ENCODE assay signal across 9 cellular contexts in genomic region chr18:40423291-40423690, GRCh38.
"Had no signal": no experiment of that assay in that cellular context is flagged by ENCODE, and none has a peak within 500 bp of the region (broad histone marks: within the 10 kb centered on the region; RNA-seq: fewer than 3 reads in every experiment).

No MANE protein-coding gene starts in this region.

- H3K27ac ChIP-seq: GM23248, HL-60 had no signal

- H3K9me3 ChIP-seq: HAP-1 had no signal

- H3K4me3 ChIP-seq: GM23248, HAP-1 had no signal

- ATAC-seq: HCT116, HepG2 had no signal

- H3K36me3 ChIP-seq: HAP-1 had no signal

- DNase-seq: GM23248, GOT3, H7, HFFc6, KBM-7 had no signal
